In genomic region chr4:178063568-178063967, GRCh38 we compare ENCODE assay signal across 9 cellular contexts.
"Had no signal": no experiment of that assay in that cellular context is flagged by ENCODE, and none has a peak within 500 bp of the region (broad histone marks: within the 10 kb centered on the region; RNA-seq: fewer than 3 reads in every experiment).

No MANE protein-coding gene starts in this region.

- H3K9me3 Mint-ChIP-seq: HFFc6 had no signal

- H3K36me3 ChIP-seq: HAP-1 had no signal

- ATAC-seq: HCT116, K562 had no signal

- H3K27ac Mint-ChIP-seq: HFFc6 had no signal

- H3K4me1 ChIP-seq: HAP-1 had no signal

- FAIRE-seq: HTR-8/SVneo, K562 had no signal

- H3K27ac ChIP-seq: GM23248 had no signal

- DNase-seq: GM23248, H7, HFFc6, IMR-90, KG1 had no signal

- H2AFZ ChIP-seq: GM23248 had no signal

- H3K4me3 ChIP-seq: GM23248, HAP-1, K562 had no signal

- H3K9ac ChIP-seq: GM23248 had no signal

- H3K9me3 ChIP-seq: HAP-1 had no signal

- H3K4me3 Mint-ChIP-seq: HFFc6 had no signal
